Comparison of ENCODE assay signal across 18 cellular contexts in the genomic region with DNA sequence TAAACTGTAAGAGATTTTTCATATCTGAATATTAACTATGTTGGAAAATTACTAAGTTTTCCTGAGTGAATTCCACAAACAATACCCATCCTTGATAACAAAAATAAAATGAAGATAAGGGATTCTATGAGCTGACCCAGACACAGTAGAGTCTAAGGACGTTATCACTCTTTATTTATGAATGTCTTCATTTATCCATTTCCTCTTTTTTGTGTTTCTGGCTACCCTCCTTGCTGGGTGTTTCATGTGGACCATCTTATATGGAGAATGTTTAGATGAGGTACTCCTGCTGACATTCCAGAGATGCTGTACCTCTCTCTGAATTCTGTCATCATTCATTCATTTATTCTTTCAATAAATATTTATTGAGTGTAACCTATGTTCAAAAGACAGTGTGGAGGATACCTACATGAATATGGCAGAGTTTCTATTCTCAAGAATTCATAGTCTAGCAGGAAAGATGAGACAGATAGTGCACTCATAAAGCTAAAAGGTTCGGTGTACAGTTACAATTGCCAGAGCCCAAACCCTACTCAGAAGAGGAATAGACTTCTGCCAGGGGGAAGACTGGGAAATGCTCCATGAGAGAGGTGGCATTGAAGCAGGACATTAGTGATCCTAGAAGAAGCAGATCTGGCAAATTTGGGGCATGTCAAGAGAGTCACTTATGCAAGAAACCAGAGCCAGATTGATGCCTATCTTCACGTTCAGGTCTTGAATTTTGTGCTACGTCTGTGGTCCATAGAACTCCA.
"Had no signal": no experiment of that assay in that cellular context is flagged by ENCODE, and none has a peak within 500 bp of the region (broad histone marks: within the 10 kb centered on the region; RNA-seq: fewer than 3 reads in every experiment).

No MANE protein-coding gene starts in this region.

- H3K9me3 ChIP-seq: SJSA1 had no signal

- H3K27ac ChIP-seq: brain microvascular endothelial cell, cardiac muscle cell, SJSA1, WERI-Rb-1 had no signal

- DNase-seq: activated CD4-positive, alpha-beta memory T cell treated with anti-CD3 and anti-CD28 coated beads, Interleukin-2, amount 10 ng/mL, durations not matched to agents 7 days and 5 days; activated CD4-positive, alpha-beta T cell treated with anti-CD3 and anti-CD28 coated beads for 36 hours; activated CD4-positive, alpha-beta T cell treated with anti-CD3 and anti-CD28 coated beads, Interleukin-2, amount 50 U/mL, for 1 hour; activated gamma-delta T cell treated with Interleukin-2 at 50 U/mL for 16 hours; activated naive CD4-positive, alpha-beta T cell treated with anti-CD3 and anti-CD28 coated beads, Interleukin-2, amount 10 ng/mL, durations not matched to agents 7 days and 5 days; activated naive CD8-positive, alpha-beta T cell treated with anti-CD3 and anti-CD28 coated beads for 36 hours; activated T-cell treated with anti-CD3 and anti-CD28 coated beads, Interleukin-2, amount 50 U/mL, for 72 hours; brain microvascular endothelial cell; NCI-H1048; NCI-H187 treated with DMSO at 0.1 percent for 48 hours; NCI-H2081 treated with DMSO at 0.1 percent for 48 hours; NK-92 treated with Interleukin-12 subunit alpha and Interleukin-12 subunit beta, amount 100 ng/mL, for 24 hours; SHP77; T-helper 17 cell; T-helper 9 cell; WERI-Rb-1 had no signal

- H3K4me3 ChIP-seq: cardiac muscle cell, SJSA1 had no signal

- ATAC-seq: activated CD4-positive, alpha-beta T cell treated with anti-CD3 and anti-CD28 coated beads for 36 hours; activated T-cell treated with anti-CD3 and anti-CD28 coated beads, Interleukin-2, amount 50 U/mL, for 72 hours; T-helper 17 cell had no signal

- H3K36me3 ChIP-seq: brain microvascular endothelial cell, cardiac muscle cell, SJSA1, WERI-Rb-1 had no signal

- H3K27me3 ChIP-seq: cardiac muscle cell, SJSA1 had no signal
